ENCODE assay signal across 9 cellular contexts in genomic region chr11:67468509-67468834, GRCh38. TPM values are rescaled to one million over a fixed set of nuclear protein-coding genes. Genes with fewer than 3 reads are reported as not detected.
A peak's percentile ranks its signal among the peaks of the same experiment; 100 is the strongest.
DNase-seq lines count a peak whose midpoint lies in the region; ATAC-seq, FAIRE-seq and TF ChIP-seq lines count a peak whose summit lies in the region.
"Had no signal": no experiment of that assay in that cellular context is flagged by ENCODE, and none has a peak within 500 bp of the region (broad histone marks: within the 10 kb centered on the region; RNA-seq: fewer than 3 reads in every experiment).

No MANE protein-coding gene starts in this region.

- peak overlapping the region; percentile 97 for H3K4me3 Mint-ChIP-seq in activated T-helper 17 cell treated with anti-CD3 and anti-CD28 coated beads, Interleukin-2, amount 50 U/mL, for 72 hours

- no peak for DNase-seq in keratinocyte (ENCODE audit: low read depth, low spot score)
- no peak for DNase-seq in suprapubic skin (ENCODE audit: low spot score in 2 of 2)
- DNase-seq in MV-4-11 (lab: John Stamatoyannopoulos, UW) = no peak
- DNase-seq in NOMO-1 treated with dmso at 0.1 percent for 144 hours (lab: John Stamatoyannopoulos, UW; ENCODE audit: unreplicated experiment) = no peak
- DNase-seq in activated CD8-positive, alpha-beta memory T cell treated with anti-CD3 and anti-CD28 coated beads, Interleukin-2, amount 50 U/mL, for 48 hours = no peak

- H3K4me3 ChIP-seq in BLaER1 (peak overlapping the region; percentile 91), keratinocyte (ENCODE audit: control insufficient read depth in 2 of 3, extremely low read depth in 1 of 3, insufficient read depth in 2 of 3, low read depth in 1 of 3, low read length in 3 of 3) (peak overlapping the region; percentile 63 to 74 (median 74)), suprapubic skin (peak overlapping the region; percentile 96)

- ATAC-seq in HG02763 (IDR thresholded peaks at IDR 0.05; ENCODE audit: unreplicated experiment) = peak; percentile 4
- peak; percentile 13 for ATAC-seq in activated T-helper 17 cell treated with anti-CD3 and anti-CD28 coated beads, Interleukin-2, amount 50 U/mL, for 72 hours (replicated peaks)

- WGBS in suprapubic skin = 3% methylated on average over 10 of the region's 10 CpGs

- H3K36me3 Mint-ChIP-seq in activated T-helper 17 cell treated with anti-CD3 and anti-CD28 coated beads, Interleukin-2, amount 50 U/mL, for 72 hours (ENCODE audit: low read depth) = peaks cover 16% of the 10 kb centered on the region

- no peaks in the 10 kb centered on the region for H4K20me1 ChIP-seq in BLaER1
- no peaks in the 10 kb centered on the region for H4K20me1 ChIP-seq in keratinocyte (ENCODE audit: control insufficient read depth, extremely low read depth, insufficient read depth, low read length)

- no peak for FAIRE-seq in keratinocyte (lab: Jason Lieb, UNC)

- no peaks in the 10 kb centered on the region for H3K79me2 ChIP-seq in keratinocyte (ENCODE audit: control insufficient read depth, insufficient read depth, low read length)

- H3K9ac ChIP-seq in BLaER1 (peak overlapping the region; percentile 91), keratinocyte (ENCODE audit: control insufficient read depth, extremely low read depth, insufficient read depth, low read length) (peak overlapping the region; percentile 68)

- TF ChIP-seq POLR2A in suprapubic skin (IDR thresholded peaks at IDR 0.05) = no peak

- peak overlapping the region; percentile 84 for H3K27ac ChIP-seq in BLaER1
- H3K27ac ChIP-seq in keratinocyte (ENCODE audit: control insufficient read depth, insufficient read depth, low read length) = peak overlapping the region; percentile 63
- peak overlapping the region; percentile 96 for H3K27ac ChIP-seq in suprapubic skin

- H3K27me3 Mint-ChIP-seq in activated T-helper 17 cell treated with anti-CD3 and anti-CD28 coated beads, Interleukin-2, amount 50 U/mL, for 72 hours = no peaks in the 10 kb centered on the region

- H3K27ac Mint-ChIP-seq in activated T-helper 17 cell treated with anti-CD3 and anti-CD28 coated beads, Interleukin-2, amount 50 U/mL, for 72 hours = peak overlapping the region; percentile 93

- H3K4me2 ChIP-seq in BLaER1 = peak overlapping the region; percentile 97
- peak overlapping the region; percentile 82 for H3K4me2 ChIP-seq in keratinocyte (ENCODE audit: control insufficient read depth, extremely low read depth, insufficient read depth, low read depth, low read length)

- H3K4me1 Mint-ChIP-seq in activated T-helper 17 cell treated with anti-CD3 and anti-CD28 coated beads, Interleukin-2, amount 50 U/mL, for 72 hours = peaks cover 21% of the 10 kb centered on the region

- H3K9me3 Mint-ChIP-seq in activated T-helper 17 cell treated with anti-CD3 and anti-CD28 coated beads, Interleukin-2, amount 50 U/mL, for 72 hours = no peaks in the 10 kb centered on the region

- dilution Hi-C loops in keratinocyte (cut with MboI; ENCODE audit: extremely low pct_ligation_motif_present, low sequenced_read_pairs) = no loop called here

- H3K9me3 ChIP-seq in BLaER1 (no peaks in the 10 kb centered on the region), keratinocyte (ENCODE audit: control insufficient read depth, low read depth, low read length) (no peaks in the 10 kb centered on the region), suprapubic skin (no peaks in the 10 kb centered on the region)

- H3K4me1 ChIP-seq in BLaER1 (peaks cover 62% of the 10 kb centered on the region), keratinocyte (ENCODE audit: control insufficient read depth, extremely low read depth, insufficient read depth, low read length) (peaks cover 23% of the 10 kb centered on the region), suprapubic skin (peaks cover 54% of the 10 kb centered on the region)

- TF ChIP-seq CTCF in keratinocyte (optimal IDR thresholded peaks at IDR 0.05 in 1 of 3, IDR thresholded peaks at IDR 0.05 in 1 of 3, conservative IDR thresholded peaks at IDR 0.05 in 1 of 3; ENCODE audit: extremely low read depth in 1 of 3, insufficient read depth in 2 of 3, low read length in 3 of 3) = no peak
- TF ChIP-seq CTCF in suprapubic skin (IDR thresholded peaks at IDR 0.05) = no peak

- no peak overlapping the region for H2AFZ ChIP-seq in keratinocyte (ENCODE audit: control insufficient read depth, low read length)

- H3K9me1 ChIP-seq in keratinocyte (ENCODE audit: control insufficient read depth, extremely low read depth, insufficient read depth, low read length) = no peaks in the 10 kb centered on the region

- no peaks in the 10 kb centered on the region for H3K27me3 ChIP-seq in BLaER1
- H3K27me3 ChIP-seq in keratinocyte (ENCODE audit: control insufficient read depth, extremely low read depth, insufficient read depth, low read length) = no peaks in the 10 kb centered on the region
- H3K27me3 ChIP-seq in suprapubic skin = no peaks in the 10 kb centered on the region

- no peaks in the 10 kb centered on the region for H3K36me3 ChIP-seq in BLaER1
- peaks cover 0 to 5% of the 10 kb centered on the region in 2 experiments for H3K36me3 ChIP-seq in keratinocyte (ENCODE audit: control insufficient read depth in 2 of 2, extremely low read depth in 1 of 2, insufficient read depth in 2 of 2, low read length in 2 of 2)
- no peaks in the 10 kb centered on the region for H3K36me3 ChIP-seq in suprapubic skin

- no peak for TF ChIP-seq EP300 in suprapubic skin (IDR thresholded peaks at IDR 0.05)

RNA-seq across cellular contexts. Expression of gene TMEM134, which starts 0.6 kb away (rescaled TPM):
- 10 to 100 TPM; 30.0 to 83.0 TPM for total RNA-seq in activated T-helper 17 cell treated with anti-CD3 and anti-CD28 coated beads, Interleukin-2, amount 50 U/mL, for 72 hours
- 24.7 to 71.1 TPM (median 40.4 TPM) in 3 replicates for polyA plus RNA-seq in keratinocyte
- polyA plus RNA-seq in keratinocyte (2011; ENCODE audit: low read depth) = 10.7 TPM
- 27.0 and 78.9 TPM in 2 replicates for polyA plus RNA-seq in keratinocyte (2011; cell fraction: cytosol; rRNA removed)
- 37.4 and 52.6 TPM in 2 replicates for polyA plus RNA-seq in keratinocyte (2011; cell fraction: nucleus; rRNA removed)
- polyA plus RNA-seq in keratinocyte (2012; ENCODE audit: low replicate concordance) = 42.7 and 77.6 TPM in 2 replicates
- polyA minus RNA-seq in keratinocyte = 7.9 to 18.5 TPM (median 12.6 TPM) in 3 replicates
- polyA minus RNA-seq in keratinocyte (2011; cell fraction: cytosol; rRNA and poly(A)+ RNA removed) = 43.0 TPM
- 6.6 and 11.0 TPM in 2 replicates for polyA minus RNA-seq in keratinocyte (2011; cell fraction: nucleus; rRNA and poly(A)+ RNA removed)
- 100 to 1,000 TPM; 131 to 376 (median 207) TPM for total RNA-seq in suprapubic skin

RNA-seq across cellular contexts. Expression of gene CABP4, which starts 13.3 kb away (rescaled TPM):
- 1 to 10 TPM in 1 of 2 donors, under 1 TPM in 1; 0.32 to 2.2 TPM for total RNA-seq in activated T-helper 17 cell treated with anti-CD3 and anti-CD28 coated beads, Interleukin-2, amount 50 U/mL, for 72 hours
- polyA plus RNA-seq in keratinocyte = not detected in 3 replicates
- 0.10 TPM for polyA plus RNA-seq in keratinocyte (2011; ENCODE audit: low read depth)
- not detected in 2 replicates for polyA plus RNA-seq in keratinocyte (2011; cell fraction: cytosol; rRNA removed)
- polyA plus RNA-seq in keratinocyte (2011; cell fraction: nucleus; rRNA removed) = not detected in 2 replicates
- not detected in 2 replicates for polyA plus RNA-seq in keratinocyte (2012; ENCODE audit: low replicate concordance)
- polyA minus RNA-seq in keratinocyte = not detected in 3 replicates
- polyA minus RNA-seq in keratinocyte (2011; cell fraction: cytosol; rRNA and poly(A)+ RNA removed) = not detected
- not detected in 2 replicates for polyA minus RNA-seq in keratinocyte (2011; cell fraction: nucleus; rRNA and poly(A)+ RNA removed)
- total RNA-seq in suprapubic skin = 1 to 10 TPM in 1 of 4 donors, under 1 TPM in 2, not detected in 1; 0.38 to 2.5 (median 0.72) TPM

RNA-seq across cellular contexts. Expression of gene AIP, which starts 14.4 kb away (rescaled TPM):
- total RNA-seq in activated T-helper 17 cell treated with anti-CD3 and anti-CD28 coated beads, Interleukin-2, amount 50 U/mL, for 72 hours = 100 to 1,000 TPM; 152 to 186 TPM
- polyA plus RNA-seq in keratinocyte = 32.5 to 42.9 TPM (median 35.3 TPM) in 3 replicates
- 35.4 TPM for polyA plus RNA-seq in keratinocyte (2011; ENCODE audit: low read depth)
- 25.8 and 44.9 TPM in 2 replicates for polyA plus RNA-seq in keratinocyte (2011; cell fraction: cytosol; rRNA removed)
- 26.3 and 35.1 TPM in 2 replicates for polyA plus RNA-seq in keratinocyte (2011; cell fraction: nucleus; rRNA removed)
- 34.4 and 36.4 TPM in 2 replicates for polyA plus RNA-seq in keratinocyte (2012; ENCODE audit: low replicate concordance)
- polyA minus RNA-seq in keratinocyte = 19.2 to 23.7 TPM (median 22.6 TPM) in 3 replicates
- 26.3 TPM for polyA minus RNA-seq in keratinocyte (2011; cell fraction: cytosol; rRNA and poly(A)+ RNA removed)
- polyA minus RNA-seq in keratinocyte (2011; cell fraction: nucleus; rRNA and poly(A)+ RNA removed) = 10.3 and 11.4 TPM in 2 replicates
- 10 to 100 TPM; 30.5 to 58.4 (median 42.2) TPM for total RNA-seq in suprapubic skin

RNA-seq across cellular contexts. Expression of gene GPR152, which starts 15.9 kb away (rescaled TPM):
- not detected for total RNA-seq in activated T-helper 17 cell treated with anti-CD3 and anti-CD28 coated beads, Interleukin-2, amount 50 U/mL, for 72 hours
- not detected in 3 replicates for polyA plus RNA-seq in keratinocyte
- not detected for polyA plus RNA-seq in keratinocyte (2011; ENCODE audit: low read depth)
- polyA plus RNA-seq in keratinocyte (2011; cell fraction: cytosol; rRNA removed) = not detected in 2 replicates
- not detected in 2 replicates for polyA plus RNA-seq in keratinocyte (2011; cell fraction: nucleus; rRNA removed)
- not detected in 2 replicates for polyA plus RNA-seq in keratinocyte (2012; ENCODE audit: low replicate concordance)
- not detected in 3 replicates for polyA minus RNA-seq in keratinocyte
- not detected for polyA minus RNA-seq in keratinocyte (2011; cell fraction: cytosol; rRNA and poly(A)+ RNA removed)
- polyA minus RNA-seq in keratinocyte (2011; cell fraction: nucleus; rRNA and poly(A)+ RNA removed) = not detected in 2 replicates
- total RNA-seq in suprapubic skin = under 1 TPM in 1 of 4 donors, not detected in 3; 0.34 TPM
- total RNA-seq: lung microvascular endothelial cell had no signal

RNA-seq across cellular contexts. Expression of gene CORO1B, which starts 25.2 kb away (rescaled TPM):
- 100 to 1,000 TPM; 303 to 326 TPM for total RNA-seq in activated T-helper 17 cell treated with anti-CD3 and anti-CD28 coated beads, Interleukin-2, amount 50 U/mL, for 72 hours
- 49.2 to 91.4 TPM (median 58.5 TPM) in 3 replicates for polyA plus RNA-seq in keratinocyte
- 26.4 TPM for polyA plus RNA-seq in keratinocyte (2011; ENCODE audit: low read depth)
- 30.5 and 97.4 TPM in 2 replicates for polyA plus RNA-seq in keratinocyte (2011; cell fraction: cytosol; rRNA removed)
- 61.6 and 70.1 TPM in 2 replicates for polyA plus RNA-seq in keratinocyte (2011; cell fraction: nucleus; rRNA removed)
- polyA plus RNA-seq in keratinocyte (2012; ENCODE audit: low replicate concordance) = 46.1 and 68.2 TPM in 2 replicates
- 53.2 to 94.1 TPM (median 66.5 TPM) in 3 replicates for polyA minus RNA-seq in keratinocyte
- 147 TPM for polyA minus RNA-seq in keratinocyte (2011; cell fraction: cytosol; rRNA and poly(A)+ RNA removed)
- polyA minus RNA-seq in keratinocyte (2011; cell fraction: nucleus; rRNA and poly(A)+ RNA removed) = 34.1 and 41.6 TPM in 2 replicates
- total RNA-seq in suprapubic skin = 10 to 100 TPM; 46.7 to 64.2 (median 47.1) TPM
